Comparison of ENCODE assay signal across 11 cellular contexts in genomic region chr14:90510208-90510607, GRCh38.
DNase-seq lines count a peak whose midpoint lies in the region; ATAC-seq and TF ChIP-seq lines count a peak whose summit lies in the region.
"Had no signal": no experiment of that assay in that cellular context is flagged by ENCODE, and none has a peak within 500 bp of the region (broad histone marks: within the 10 kb centered on the region; RNA-seq: fewer than 3 reads in every experiment).

No MANE protein-coding gene starts in this region.

- no peak for TF ChIP-seq POLR2A in sigmoid colon (IDR thresholded peaks at IDR 0.05)

- H3K27me3 ChIP-seq in left ventricle myocardium inferior (ENCODE audit: low read depth) (no peaks in the 10 kb centered on the region), sigmoid colon (no peaks in the 10 kb centered on the region)

- H3K4me1 ChIP-seq in left ventricle myocardium inferior: peaks cover 40% of the 10 kb centered on the region
- H3K4me1 ChIP-seq in sigmoid colon: peaks cover 0 to 34% (median 20%) of the 10 kb centered on the region in 4 donors

- peak; percentile 30 for DNase-seq in DMS 273 (lab: John Stamatoyannopoulos, UW; ENCODE audit: unreplicated experiment)
- no peak for DNase-seq in DMS 273 treated with DMSO at 0.1 percent for 48 hours (lab: John Stamatoyannopoulos, UW)
- DNase-seq in NCI-H69 (lab: John Stamatoyannopoulos, UW): peak; percentile 89
- peak; percentile 83 for DNase-seq in left ventricle myocardium inferior
- DNase-seq in sigmoid colon: peak; percentile 86
- no peak for DNase-seq in mesenteric fat pad (ENCODE audit: low spot score)
- no peak for DNase-seq in medulla oblongata (ENCODE audit: extremely low spot score)
- DNase-seq: activated B cell treated with CpG ODN at 0.5 μM for 24 hours; activated naive CD4-positive, alpha-beta T cell treated with anti-CD3 and anti-CD28 coated beads, Interleukin-2, amount 50 U/mL, for 16 hours had no signal

- WGBS in sigmoid colon, 2 donors: 18 to 57% methylated on average over 9 of the region's 9 CpGs

- no peak for TF ChIP-seq CTCF in left ventricle myocardium inferior (IDR thresholded peaks at IDR 0.05; ENCODE audit: borderline replicate concordance)
- TF ChIP-seq CTCF in sigmoid colon (IDR thresholded peaks at IDR 0.05): no peak

- TF ChIP-seq EP300 in sigmoid colon (IDR thresholded peaks at IDR 0.05): peak in 2 of 4 donors; percentile 53 to 85

- intact Hi-C loops in left ventricle myocardium inferior (cut with micrococcal nuclease) (no loop called here), sigmoid colon (cut with DNase I) (loop anchor here (10.0 kb wide), 1 partner anchor 205 kb away; no protein-coding TSS in a partner anchor)

- H3K36me3 ChIP-seq in left ventricle myocardium inferior (no peaks in the 10 kb centered on the region), sigmoid colon (no peaks in the 10 kb centered on the region)

- no peak for ATAC-seq in GM18873 (IDR thresholded peaks at IDR 0.05; ENCODE audit: low FRiP score, unreplicated experiment)

- H3K9me3 ChIP-seq in left ventricle myocardium inferior (replicated peaks) (no peaks in the 10 kb centered on the region), sigmoid colon (no peaks in the 10 kb centered on the region)

- H3K27ac ChIP-seq in left ventricle myocardium inferior (replicated peaks) (peak overlapping the region; percentile 94), sigmoid colon (peak overlapping the region in 3 of 4 donors; percentile 10 to 31 (median 19))
- H3K27ac ChIP-seq: 22Rv1 had no signal

- H3K4me3 ChIP-seq in left ventricle myocardium inferior (no peak overlapping the region), sigmoid colon (no peak overlapping the region)

Comparison
In these comparisons a context has a peak if more than half of its experiments do, and no peak if none do; other contexts are left out.
1. DNase-seq: peak in DMS 273 (single experiment), NCI-H69 (single experiment), left ventricle myocardium inferior (single experiment) and sigmoid colon (single experiment); none in DMS 273 treated with DMSO at 0.1 percent for 48 hours (single experiment), mesenteric fat pad (single experiment) and medulla oblongata (single experiment).